Comparison of ENCODE assay signal across 2 cellular contexts in the genomic region with DNA sequence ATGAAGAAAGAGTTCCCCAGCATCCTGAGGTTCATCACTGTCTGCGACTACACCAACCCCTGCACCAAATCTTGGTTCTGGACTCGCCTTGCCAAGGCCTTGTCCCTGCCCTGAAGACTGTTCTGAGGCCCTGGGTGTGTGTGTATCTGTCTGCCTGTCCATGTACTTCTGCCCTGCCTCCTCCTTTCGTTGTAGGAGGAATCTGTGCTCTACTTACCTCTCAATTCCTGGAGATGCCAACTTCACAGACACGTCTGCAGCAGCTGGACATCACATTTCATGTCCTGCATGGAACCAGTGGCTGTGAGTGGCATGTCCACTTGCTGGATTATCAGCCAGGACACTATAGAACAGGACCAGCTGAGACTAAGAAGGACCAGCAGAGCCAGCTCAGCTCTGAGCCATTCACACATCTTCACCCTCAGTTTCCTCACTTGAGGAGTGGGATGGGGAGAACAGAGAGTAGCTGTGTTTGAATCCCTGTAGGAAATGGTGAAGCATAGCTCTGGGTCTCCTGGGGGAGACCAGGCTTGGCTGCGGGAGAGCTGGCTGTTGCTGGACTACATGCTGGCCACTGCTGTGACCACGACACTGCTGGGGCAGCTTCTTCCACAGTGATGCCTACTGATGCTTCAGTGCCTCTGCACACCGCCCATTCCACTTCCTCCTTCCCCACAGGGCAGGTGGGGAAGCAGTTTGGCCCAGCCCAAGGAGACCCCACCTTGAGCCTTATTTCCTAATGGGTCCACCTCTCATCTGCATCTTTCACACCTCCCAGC.
TF ChIP-seq lines count a peak whose summit lies in the region.

No MANE protein-coding gene starts in this region.

TF ChIP-seq in HepG2, 621 proteins besides CTCF, POLR2A, EP300 and RAD21:
- no peak for TF ChIP-seq GATA4 (IDR thresholded peaks at IDR 0.05; ENCODE audit: borderline replicate concordance, low read depth)
- TF ChIP-seq ZMAT3 (CRISPR knock-in tag; conservative IDR thresholded peaks at IDR 0.05) = no peak
- TF ChIP-seq, protein P1, sequence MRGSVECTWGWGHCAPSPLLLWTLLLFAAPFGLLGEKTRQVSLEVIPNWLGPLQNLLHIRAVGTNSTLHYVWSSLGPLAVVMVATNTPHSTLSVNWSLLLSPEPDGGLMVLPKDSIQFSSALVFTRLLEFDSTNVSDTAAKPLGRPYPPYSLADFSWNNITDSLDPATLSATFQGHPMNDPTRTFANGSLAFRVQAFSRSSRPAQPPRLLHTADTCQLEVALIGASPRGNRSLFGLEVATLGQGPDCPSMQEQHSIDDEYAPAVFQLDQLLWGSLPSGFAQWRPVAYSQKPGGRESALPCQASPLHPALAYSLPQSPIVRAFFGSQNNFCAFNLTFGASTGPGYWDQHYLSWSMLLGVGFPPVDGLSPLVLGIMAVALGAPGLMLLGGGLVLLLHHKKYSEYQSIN (CRISPR knock-in tag; IDR thresholded peaks at IDR 0.05; ENCODE audit: borderline replicate concordance) = no peak
- no peak for TF ChIP-seq U2AF2 (IDR thresholded peaks at IDR 0.05; ENCODE audit: low read depth, low read length)
- TF ChIP-seq NFYC (CRISPR knock-in tag; IDR thresholded peaks at IDR 0.05) = no peak
- no peak for TF ChIP-seq NFE2 (CRISPR knock-in tag; IDR thresholded peaks at IDR 0.05)
- no peak for TF ChIP-seq ZNF329 (CRISPR knock-in tag; IDR thresholded peaks at IDR 0.05; ENCODE audit: low read depth)
- no peak for TF ChIP-seq RFX3 (CRISPR knock-in tag; IDR thresholded peaks at IDR 0.05)
- no peak for TF ChIP-seq HNRNPLL (IDR thresholded peaks at IDR 0.05; ENCODE audit: low read depth, low read length, poor library complexity, severe bottlenecking)
- no peak for TF ChIP-seq ZNF883 (CRISPR knock-in tag; IDR thresholded peaks at IDR 0.05; ENCODE audit: not compliant biosample characterization)
- no peak for TF ChIP-seq SP2 (CRISPR knock-in tag; IDR thresholded peaks at IDR 0.05)
- TF ChIP-seq RBAK (CRISPR knock-in tag; IDR thresholded peaks at IDR 0.05) = no peak
- no peak for TF ChIP-seq JUNB (CRISPR knock-in tag; IDR thresholded peaks at IDR 0.05; ENCODE audit: borderline replicate concordance)
- TF ChIP-seq SNRNP70 (IDR thresholded peaks at IDR 0.05; ENCODE audit: low read depth, low read length) = no peak
- TF ChIP-seq, protein P2, sequence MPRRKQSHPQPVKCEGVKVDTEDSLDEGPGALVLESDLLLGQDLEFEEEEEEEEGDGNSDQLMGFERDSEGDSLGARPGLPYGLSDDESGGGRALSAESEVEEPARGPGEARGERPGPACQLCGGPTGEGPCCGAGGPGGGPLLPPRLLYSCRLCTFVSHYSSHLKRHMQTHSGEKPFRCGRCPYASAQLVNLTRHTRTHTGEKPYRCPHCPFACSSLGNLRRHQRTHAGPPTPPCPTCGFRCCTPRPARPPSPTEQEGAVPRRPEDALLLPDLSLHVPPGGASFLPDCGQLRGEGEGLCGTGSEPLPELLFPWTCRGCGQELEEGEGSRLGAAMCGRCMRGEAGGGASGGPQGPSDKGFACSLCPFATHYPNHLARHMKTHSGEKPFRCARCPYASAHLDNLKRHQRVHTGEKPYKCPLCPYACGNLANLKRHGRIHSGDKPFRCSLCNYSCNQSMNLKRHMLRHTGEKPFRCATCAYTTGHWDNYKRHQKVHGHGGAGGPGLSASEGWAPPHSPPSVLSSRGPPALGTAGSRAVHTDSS (CRISPR knock-in tag; conservative IDR thresholded peaks at IDR 0.05) = no peak

TF ChIP-seq in GM12878, 131 proteins besides CTCF, POLR2A, EP300 and RAD21:
- peak; percentile 22; the same call in 1 of the 2 replicates for TF ChIP-seq SPI1 (IDR thresholded peaks at IDR 0.05; ENCODE audit: borderline replicate concordance, insufficient read depth, low read depth, low read length)
- peak; percentile 34; the same call in 1 of the 2 replicates for TF ChIP-seq POLR2AphosphoS5 (IDR thresholded peaks at IDR 0.05; ENCODE audit: low read length)
- TF ChIP-seq, protein P3, sequence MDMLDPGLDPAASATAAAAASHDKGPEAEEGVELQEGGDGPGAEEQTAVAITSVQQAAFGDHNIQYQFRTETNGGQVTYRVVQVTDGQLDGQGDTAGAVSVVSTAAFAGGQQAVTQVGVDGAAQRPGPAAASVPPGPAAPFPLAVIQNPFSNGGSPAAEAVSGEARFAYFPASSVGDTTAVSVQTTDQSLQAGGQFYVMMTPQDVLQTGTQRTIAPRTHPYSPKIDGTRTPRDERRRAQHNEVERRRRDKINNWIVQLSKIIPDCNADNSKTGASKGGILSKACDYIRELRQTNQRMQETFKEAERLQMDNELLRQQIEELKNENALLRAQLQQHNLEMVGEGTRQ (IDR thresholded peaks at IDR 0.05; ENCODE audit: borderline replicate concordance, low read depth, low read length) = no peak
